Comparison of ENCODE assay signal across 26 cellular contexts in the genomic region with DNA sequence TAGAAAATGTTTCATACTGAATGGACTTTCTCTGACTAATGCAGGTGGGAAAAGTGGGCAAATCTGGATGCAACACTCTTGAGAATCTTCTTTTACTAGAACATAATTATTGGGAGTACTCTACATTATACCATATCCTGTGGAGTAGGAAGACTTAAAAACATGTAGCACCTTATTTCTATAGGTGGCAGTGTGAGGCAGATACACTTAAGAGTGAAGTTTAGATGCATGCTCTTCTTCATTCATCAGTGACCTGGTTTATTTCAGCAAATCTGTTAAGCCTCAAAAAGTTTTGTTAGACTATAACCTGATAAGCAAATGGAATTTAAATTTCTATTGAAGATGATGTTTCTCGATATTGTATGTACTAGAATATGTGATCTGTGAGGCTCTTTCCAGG.
A peak's percentile ranks its signal among the peaks of the same experiment; 100 is the strongest.
DNase-seq lines count a peak whose midpoint lies in the region; ATAC-seq and TF ChIP-seq lines count a peak whose summit lies in the region.
"Had no signal": no experiment of that assay in that cellular context is flagged by ENCODE, and none has a peak within 500 bp of the region (broad histone marks: within the 10 kb centered on the region; RNA-seq: fewer than 3 reads in every experiment).

No MANE protein-coding gene starts in this region.

- H3K36me3 Mint-ChIP-seq in GM23338 (ENCODE audit: low read depth), result no peaks in the 10 kb centered on the region
- H3K36me3 Mint-ChIP-seq: natural killer cell; stimulated activated memory B cell treated with anti-CD40 and anti-IgM and Interleukin-4, amounts not matched to agents 10 μg/mL and 1 μg/mL and 100 μg/mL, for 72 hours had no signal

- H3K9me2 ChIP-seq in GM23338 (ENCODE audit: insufficient read depth), result 0 out of 2 replicates have a peak, but pooled peaks cover 1% of the 10 kb centered on the region

- H3K9ac ChIP-seq in OCI-LY3 (ENCODE audit: low read length), result no peak overlapping the region
- H3K9ac ChIP-seq: parathyroid adenoma had no signal

- H2AFZ ChIP-seq in GM23338, result no peak overlapping the region
- H2AFZ ChIP-seq in OCI-LY3 (ENCODE audit: low read depth, low read length), result no peak overlapping the region
- H2AFZ ChIP-seq: parathyroid adenoma had no signal

- no peak for ATAC-seq in GM23338
- ATAC-seq in GM19023 (IDR thresholded peaks at IDR 0.05; ENCODE audit: unreplicated experiment), result no peak
- no peak for ATAC-seq in HG03139 (IDR thresholded peaks at IDR 0.05; ENCODE audit: unreplicated experiment)
- ATAC-seq: activated CD4-positive, alpha-beta T cell treated with anti-CD3 and anti-CD28 coated beads for 36 hours; HepG2; left lung; natural killer cell; stimulated activated memory B cell treated with anti-CD40 and anti-IgM and Interleukin-4, amounts not matched to agents 10 μg/mL and 1 μg/mL and 100 μg/mL, for 72 hours had no signal

- no peaks in the 10 kb centered on the region for H3K4me1 Mint-ChIP-seq in GM23338
- H3K4me1 Mint-ChIP-seq: activated CD4-positive, alpha-beta T cell treated with anti-CD3 and anti-CD28 coated beads for 36 hours; immature natural killer cell; natural killer cell; stimulated activated memory B cell treated with anti-CD40 and anti-IgM and Interleukin-4, amounts not matched to agents 10 μg/mL and 1 μg/mL and 100 μg/mL, for 72 hours had no signal

- no peaks in the 10 kb centered on the region for H3K27me3 Mint-ChIP-seq in GM23338 (ENCODE audit: insufficient read depth, low read depth, poor library complexity)
- H3K27me3 Mint-ChIP-seq: activated CD4-positive, alpha-beta T cell treated with anti-CD3 and anti-CD28 coated beads for 36 hours; stimulated activated memory B cell treated with anti-CD40 and anti-IgM and Interleukin-4, amounts not matched to agents 10 μg/mL and 1 μg/mL and 100 μg/mL, for 72 hours had no signal

- no peaks in the 10 kb centered on the region for H3K4me1 ChIP-seq in GM23338 (ENCODE audit: insufficient read depth)
- H3K4me1 ChIP-seq in OCI-LY3 (ENCODE audit: low read length), result peaks cover 12% of the 10 kb centered on the region
- H3K4me1 ChIP-seq: left lung, parathyroid adenoma, right atrium auricular region, suprapubic skin had no signal

- H3K27ac ChIP-seq in GM23338 (ENCODE audit: low read depth) (no peak overlapping the region), OCI-LY3 (ENCODE audit: low read length) (no peak overlapping the region)
- H3K27ac ChIP-seq: HL-60, left lung, parathyroid adenoma, right atrium auricular region, suprapubic skin had no signal

- no peaks in the 10 kb centered on the region for H3K36me3 ChIP-seq in GM23338 (ENCODE audit: insufficient read depth)
- no peaks in the 10 kb centered on the region for H3K36me3 ChIP-seq in OCI-LY3 (replicated peaks; ENCODE audit: low read depth, low read length)
- H3K36me3 ChIP-seq: left lung, right atrium auricular region, suprapubic skin had no signal

- no peaks in the 10 kb centered on the region for H3F3A ChIP-seq in GM23338 (replicated peaks; ENCODE audit: low read depth)

- TF ChIP-seq CTCF in GM23338 (conservative IDR thresholded peaks at IDR 0.05; ENCODE audit: low read depth in 2 of 2) (no peak; a peak in 1 of 4 replicates), OCI-LY3 (IDR thresholded peaks at IDR 0.05; ENCODE audit: low read depth, low read length) (peak; percentile 47), choroid plexus epithelial cell (conservative IDR thresholded peaks at IDR 0.05; ENCODE audit: low read depth, low read length) (no peak)

- no peak overlapping the region for H3K27ac Mint-ChIP-seq in GM23338
- H3K27ac Mint-ChIP-seq: activated CD4-positive, alpha-beta T cell treated with anti-CD3 and anti-CD28 coated beads for 36 hours; natural killer cell; stimulated activated memory B cell treated with anti-CD40 and anti-IgM and Interleukin-4, amounts not matched to agents 10 μg/mL and 1 μg/mL and 100 μg/mL, for 72 hours had no signal

- H3K4me3 ChIP-seq in GM23338 (no peak overlapping the region), OCI-LY3 (ENCODE audit: low read length) (no peak overlapping the region), choroid plexus epithelial cell (ENCODE audit: low read depth, low read length) (no peak overlapping the region)
- H3K4me3 ChIP-seq: left lung, right atrium auricular region, suprapubic skin had no signal

- DNase-seq in DMS53 (lab: John Stamatoyannopoulos, UW), result peak; percentile 33
- DNase-seq in DMS53 treated with DMSO at 0.1 percent for 48 hours (lab: John Stamatoyannopoulos, UW; ENCODE audit: unreplicated experiment), result no peak
- peak; percentile 6 for DNase-seq in GM23338 (ENCODE audit: low spot score)
- DNase-seq in choroid plexus epithelial cell (ENCODE audit: low read depth), result peak; percentile 2
- no peak for DNase-seq in NCI-H774 (lab: John Stamatoyannopoulos, UW)
- DNase-seq: activated CD4-positive, alpha-beta T cell treated with anti-CD3 and anti-CD28 coated beads for 36 hours; activated gamma-delta T cell; activated T-cell treated with anti-CD3 and anti-CD28 coated beads, Interleukin-2, amount 50 U/mL, for 1 hour; cerebellar nuclear complex; foreskin fibroblast; immature natural killer cell; left lung; midbrain; natural killer cell; NCI-H1436; NCI-H526; stimulated activated CD4-positive, alpha-beta T cell treated with anti-CD3 and anti-CD28 coated beads, Interleukin-4, amount 100 ng/mL, for 1 hour had no signal

- H3K79me2 ChIP-seq in GM23338 (replicated peaks; ENCODE audit: insufficient read depth) (no peaks in the 10 kb centered on the region), OCI-LY3 (ENCODE audit: low read length) (no peaks in the 10 kb centered on the region)
- H3K79me2 ChIP-seq: parathyroid adenoma had no signal

- H3K4me3 Mint-ChIP-seq in GM23338, result no peak overlapping the region
- H3K4me3 Mint-ChIP-seq: activated CD4-positive, alpha-beta T cell treated with anti-CD3 and anti-CD28 coated beads for 36 hours; immature natural killer cell; natural killer cell; stimulated activated memory B cell treated with anti-CD40 and anti-IgM and Interleukin-4, amounts not matched to agents 10 μg/mL and 1 μg/mL and 100 μg/mL, for 72 hours had no signal

- no peaks in the 10 kb centered on the region for H3K27me3 ChIP-seq in GM23338 (ENCODE audit: insufficient read depth)
- H3K27me3 ChIP-seq in OCI-LY3 (ENCODE audit: low read depth, low read length), result no peaks in the 10 kb centered on the region
- H3K27me3 ChIP-seq: left lung, right atrium auricular region, suprapubic skin had no signal

- H3K9me3 ChIP-seq in OCI-LY3 (ENCODE audit: insufficient read depth, low read length), result no peaks in the 10 kb centered on the region
- H3K9me3 ChIP-seq: left lung, right atrium auricular region, suprapubic skin had no signal

- H4K20me1 ChIP-seq in GM23338 (replicated peaks; ENCODE audit: insufficient read depth), result no peaks in the 10 kb centered on the region
- no peaks in the 10 kb centered on the region for H4K20me1 ChIP-seq in OCI-LY3 (ENCODE audit: insufficient read depth, low read length)

- H3K9me3 Mint-ChIP-seq in GM23338, result no peaks in the 10 kb centered on the region
- H3K9me3 Mint-ChIP-seq: stimulated activated memory B cell treated with anti-CD40 and anti-IgM and Interleukin-4, amounts not matched to agents 10 μg/mL and 1 μg/mL and 100 μg/mL, for 72 hours had no signal

- H3K4me2 ChIP-seq in GM23338 (no peak overlapping the region), OCI-LY3 (ENCODE audit: low read length) (no peak overlapping the region)

TF ChIP-seq in GM23338, 12 proteins besides CTCF, POLR2A, EP300 and RAD21 (continues in another document):
- TF ChIP-seq STAT1 (IDR thresholded peaks at IDR 0.05; ENCODE audit: unreplicated experiment), result no peak

Comparison
In these comparisons a context has a peak if more than half of its experiments do, and no peak if none do; other contexts are left out.
1. DNase-seq: peak in DMS53 (single experiment), GM23338 (single experiment) and choroid plexus epithelial cell (single experiment); none in DMS53 treated with DMSO at 0.1 percent for 48 hours (single experiment) and NCI-H774 (single experiment).